25 cellular contexts compared by ENCODE assay signal in genomic region chr11:76684470-76684869, GRCh38.
"Had no signal": no experiment of that assay in that cellular context is flagged by ENCODE, and none has a peak within 500 bp of the region (broad histone marks: within the 10 kb centered on the region; RNA-seq: fewer than 3 reads in every experiment).

No MANE protein-coding gene starts in this region.

- DNase-seq: cerebellar nuclear complex; cortex of kidney; dorsolateral prefrontal cortex; effector CD4-positive, alpha-beta T cell; erythroblast; head of caudate nucleus; left cardiac atrium; mesenchymal stem cell; naive B cell; sigmoid colon; stimulated activated CD4-positive, alpha-beta T cell treated with anti-CD3 and anti-CD28 coated beads, Interleukin-2, amount 100 ng/mL, for 24 hours; stimulated activated CD4-positive, alpha-beta T cell treated with anti-CD3 and anti-CD28 coated beads, Interleukin-4, amount 100 ng/mL, for 24 hours; stimulated activated naive CD4-positive, alpha-beta T cell treated with Interleukin-2 at 50 U/mL for 16 hours; stomach; thyroid gland had no signal

- H3K4me3 Mint-ChIP-seq: mesothelial cell of epicardium; natural killer cell treated with Interleukin-12 subunit alpha and Interleukin-12 subunit beta and Interleukin-15 and Interleukin-18, amount 100 ng/mL, for 72 hours; neural crest cell; stimulated activated effector memory CD8-positive, alpha-beta T cell treated with anti-CD3 and anti-CD28 coated beads, Interleukin-12 subunit alpha, Interleukin-12 subunit beta, amount 100 ng/mL, for 72 hours; type B pancreatic cell had no signal

- H3K4me3 ChIP-seq: dorsolateral prefrontal cortex, hepatocyte, left lung, mucosa of descending colon, prostate gland, right atrium auricular region, sigmoid colon, stomach, thyroid gland had no signal

- H3K4me2 ChIP-seq: hepatocyte had no signal

- H2AFZ ChIP-seq: hepatocyte had no signal

- H3K79me2 ChIP-seq: hepatocyte had no signal

- H3K36me3 Mint-ChIP-seq: mesothelial cell of epicardium; naive B cell; natural killer cell treated with Interleukin-12 subunit alpha and Interleukin-12 subunit beta and Interleukin-15 and Interleukin-18, amount 100 ng/mL, for 72 hours; stimulated activated effector memory CD8-positive, alpha-beta T cell treated with anti-CD3 and anti-CD28 coated beads, Interleukin-12 subunit alpha, Interleukin-12 subunit beta, amount 100 ng/mL, for 72 hours; type B pancreatic cell had no signal

- H3K36me3 ChIP-seq: left lung, prostate gland, right atrium auricular region, sigmoid colon, stomach, thyroid gland had no signal

- H3K4me1 ChIP-seq: prostate gland had no signal

- H3K27me3 ChIP-seq: hepatocyte, left lung, right atrium auricular region, sigmoid colon, thyroid gland had no signal

- H3K27ac Mint-ChIP-seq: mesothelial cell of epicardium; natural killer cell treated with Interleukin-12 subunit alpha and Interleukin-12 subunit beta and Interleukin-15 and Interleukin-18, amount 100 ng/mL, for 72 hours; stimulated activated effector memory CD8-positive, alpha-beta T cell treated with anti-CD3 and anti-CD28 coated beads, Interleukin-12 subunit alpha, Interleukin-12 subunit beta, amount 100 ng/mL, for 72 hours; type B pancreatic cell had no signal

- ATAC-seq: left cardiac atrium; left lung; mucosa of descending colon; natural killer cell treated with Interleukin-12 subunit alpha and Interleukin-12 subunit beta and Interleukin-15 and Interleukin-18, amount 100 ng/mL, for 72 hours; stimulated activated effector memory CD8-positive, alpha-beta T cell treated with anti-CD3 and anti-CD28 coated beads, Interleukin-12 subunit alpha, Interleukin-12 subunit beta, amount 100 ng/mL, for 72 hours had no signal

- H3K27ac ChIP-seq: dorsolateral prefrontal cortex, hepatocyte, left lung, prostate gland, right atrium auricular region, sigmoid colon, stomach, thyroid gland had no signal

- H3K9me3 ChIP-seq: left lung, mucosa of descending colon, prostate gland, right atrium auricular region, sigmoid colon, stomach, thyroid gland had no signal

- H3K9me3 Mint-ChIP-seq: mesothelial cell of epicardium; natural killer cell treated with Interleukin-12 subunit alpha and Interleukin-12 subunit beta and Interleukin-15 and Interleukin-18, amount 100 ng/mL, for 72 hours; neural crest cell; stimulated activated effector memory CD8-positive, alpha-beta T cell treated with anti-CD3 and anti-CD28 coated beads, Interleukin-12 subunit alpha, Interleukin-12 subunit beta, amount 100 ng/mL, for 72 hours had no signal
